Comparison of ENCODE assay signal across 2 cellular contexts in genomic region chr12:263574-263973, GRCh38.
TF ChIP-seq lines count a peak whose summit lies in the region.

No MANE protein-coding gene starts in this region.

TF ChIP-seq in IMR-90, 13 proteins besides CTCF, POLR2A, EP300 and RAD21:
- TF ChIP-seq MAFK (IDR thresholded peaks at IDR 0.05; ENCODE audit: low read depth, low read length) (no peak), NFE2L2 (IDR thresholded peaks at IDR 0.05; ENCODE audit: low read depth, low read length) (no peak), MXI1 (IDR thresholded peaks at IDR 0.05; ENCODE audit: borderline replicate concordance, low read depth, low read length) (no peak), RCOR1 (IDR thresholded peaks at IDR 0.05; ENCODE audit: insufficient replicate concordance, low read length) (no peak)

TF ChIP-seq in K562, 482 proteins besides CTCF, POLR2A, EP300 and RAD21:
- TF ChIP-seq ZNF232 (CRISPR knock-in tag; IDR thresholded peaks at IDR 0.05): no peak
- peak; percentile 36 for TF ChIP-seq L3MBTL2 (IDR thresholded peaks at IDR 0.05)
- TF ChIP-seq MGA (IDR thresholded peaks at IDR 0.05): peak; percentile 36; the same call in 1 of the 2 replicates
